In genomic region chr17:69286257-69286656, GRCh38 we compare ENCODE assay signal across 17 cellular contexts. TPM values are rescaled to one million over a fixed set of nuclear protein-coding genes. Genes with fewer than 3 reads are reported as not detected.
"Had no signal": no experiment of that assay in that cellular context is flagged by ENCODE, and none has a peak within 500 bp of the region (broad histone marks: within the 10 kb centered on the region; RNA-seq: fewer than 3 reads in every experiment).

No MANE protein-coding gene starts in this region.

- H3K36me3 ChIP-seq: brain microvascular endothelial cell, colonic mucosa had no signal

- H3K4me2 ChIP-seq: hepatocyte had no signal

- H3K4me1 ChIP-seq: ascending aorta, colonic mucosa, left ventricle myocardium inferior, upper lobe of left lung had no signal

- H3K79me2 ChIP-seq: hepatocyte had no signal

- FAIRE-seq: endometrium had no signal

- H3K27ac ChIP-seq: ascending aorta, brain microvascular endothelial cell, colonic mucosa, hepatocyte, left ventricle myocardium inferior, thoracic aorta, upper lobe of left lung had no signal

- H2AFZ ChIP-seq: hepatocyte had no signal

- DNase-seq: activated T-cell treated with anti-CD3 and anti-CD28 coated beads, Interleukin-2, amount 50 U/mL, for 1 hour; brain microvascular endothelial cell; colonic mucosa; foreskin melanocyte; left ventricle myocardium inferior; naive thymus-derived CD8-positive, alpha-beta T cell; stimulated activated CD4-positive, alpha-beta T cell treated with anti-CD3 and anti-CD28 coated beads, Interleukin-2, amount 100 ng/mL, for 48 hours; stimulated activated naive CD4-positive, alpha-beta T cell treated with Interleukin-2 at 50 U/mL for 16 hours; T-helper 9 cell; upper lobe of left lung had no signal

- H3K9me3 ChIP-seq: ascending aorta, colonic mucosa, left ventricle myocardium inferior, thoracic aorta, upper lobe of left lung had no signal

- ATAC-seq: activated naive CD4-positive, alpha-beta T cell treated with anti-CD3 and anti-CD28 coated beads, Interleukin-2, amount 50 U/mL, for 72 hours; naive thymus-derived CD8-positive, alpha-beta T cell; sciatic nerve; WTC11 had no signal

- H3K4me3 ChIP-seq: ascending aorta, colonic mucosa, hepatocyte, left ventricle myocardium inferior, thoracic aorta, upper lobe of left lung had no signal

- H3K27me3 ChIP-seq: ascending aorta, brain microvascular endothelial cell, colonic mucosa, hepatocyte, upper lobe of left lung had no signal

RNA-seq across cellular contexts. Expression of gene ABCA10, which starts 57.6 kb away (rescaled TPM):
- total RNA-seq: WTC11 had no signal
- polyA plus RNA-seq: hepatocyte; naive thymus-derived CD8-positive, alpha-beta T cell had no signal
